ENCODE assay signal across 27 cellular contexts in the genomic region with DNA sequence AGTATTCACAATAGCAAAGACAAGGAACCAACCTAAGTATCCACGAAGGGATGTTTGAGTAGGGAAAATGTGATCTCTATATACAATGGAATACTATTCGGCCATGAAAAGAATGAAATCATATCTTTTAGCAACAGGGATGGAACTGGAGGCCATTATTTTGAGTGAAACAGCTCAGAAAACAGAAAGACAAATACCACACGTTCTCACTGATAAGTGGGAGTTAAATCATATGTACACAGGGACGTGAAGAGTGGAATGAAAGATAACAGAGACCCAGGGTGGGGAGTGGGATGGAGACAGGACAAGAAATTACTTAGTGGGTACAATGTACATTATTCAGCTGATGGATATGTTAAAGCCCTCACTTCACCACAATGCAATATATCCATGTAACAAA.
"Had no signal": no experiment of that assay in that cellular context is flagged by ENCODE, and none has a peak within 500 bp of the region (broad histone marks: within the 10 kb centered on the region; RNA-seq: fewer than 3 reads in every experiment).

No MANE protein-coding gene starts in this region.

- FAIRE-seq: colon, endometrium, endothelial cell of umbilical vein, frontal cortex had no signal

- H3K36me3 ChIP-seq: colonic mucosa, esophagus muscularis mucosa, esophagus squamous epithelium, gastroesophageal sphincter, heart left ventricle, heart right ventricle had no signal

- H3K9me3 Mint-ChIP-seq: dendritic cell treated with granulocyte-macrophage colony-stimulating factor and Interleukin-4, amounts not matched to agents 40 ng/mL and 50 ng/mL, for 4 days; effector memory CD8-positive, alpha-beta T cell had no signal

- H3K27ac Mint-ChIP-seq: dendritic cell treated with granulocyte-macrophage colony-stimulating factor and Interleukin-4, amounts not matched to agents 40 ng/mL and 50 ng/mL, for 4 days; effector memory CD8-positive, alpha-beta T cell had no signal

- H3K9me3 ChIP-seq: colonic mucosa, esophagus squamous epithelium had no signal

- H3K79me2 ChIP-seq: hepatocyte had no signal

- DNase-seq: colonic mucosa; dermis blood vessel endothelial cell; effector CD4-positive, alpha-beta T cell; effector CD8-positive, alpha-beta T cell; effector memory CD4-positive, alpha-beta T cell; effector memory CD8-positive, alpha-beta T cell; erythroblast; esophagus squamous epithelium; foreskin fibroblast; foreskin melanocyte; glutamatergic neuron; head of caudate nucleus; heart left ventricle; heart right ventricle; hippocampal formation had no signal

- H3K27me3 Mint-ChIP-seq: dendritic cell treated with granulocyte-macrophage colony-stimulating factor and Interleukin-4, amounts not matched to agents 40 ng/mL and 50 ng/mL, for 4 days had no signal

- H3K4me2 ChIP-seq: hepatocyte had no signal

- H3K4me3 ChIP-seq: colonic mucosa, coronary artery, dorsolateral prefrontal cortex, esophagus muscularis mucosa, esophagus squamous epithelium, gastroesophageal sphincter, heart left ventricle, heart right ventricle, hepatocyte had no signal

- H2AFZ ChIP-seq: hepatocyte had no signal

- ATAC-seq: effector memory CD8-positive, alpha-beta T cell; foreskin keratinocyte; gastroesophageal sphincter; heart left ventricle; heart right ventricle had no signal

- H3K27me3 ChIP-seq: colonic mucosa, dorsolateral prefrontal cortex, foreskin keratinocyte, hepatocyte had no signal

- H3K4me3 Mint-ChIP-seq: dendritic cell treated with granulocyte-macrophage colony-stimulating factor and Interleukin-4, amounts not matched to agents 40 ng/mL and 50 ng/mL, for 4 days; effector memory CD8-positive, alpha-beta T cell had no signal

- H3K4me1 ChIP-seq: colonic mucosa, esophagus muscularis mucosa, foreskin keratinocyte, gastroesophageal sphincter, heart left ventricle, heart right ventricle had no signal

- H3K27ac ChIP-seq: colonic mucosa, coronary artery, dorsolateral prefrontal cortex, epithelial cell of prostate, esophagus muscularis mucosa, esophagus squamous epithelium, foreskin keratinocyte, gastroesophageal sphincter, heart left ventricle, heart right ventricle, hepatocyte had no signal
